Comparison of ENCODE assay signal across 9 cellular contexts in the genomic region with DNA sequence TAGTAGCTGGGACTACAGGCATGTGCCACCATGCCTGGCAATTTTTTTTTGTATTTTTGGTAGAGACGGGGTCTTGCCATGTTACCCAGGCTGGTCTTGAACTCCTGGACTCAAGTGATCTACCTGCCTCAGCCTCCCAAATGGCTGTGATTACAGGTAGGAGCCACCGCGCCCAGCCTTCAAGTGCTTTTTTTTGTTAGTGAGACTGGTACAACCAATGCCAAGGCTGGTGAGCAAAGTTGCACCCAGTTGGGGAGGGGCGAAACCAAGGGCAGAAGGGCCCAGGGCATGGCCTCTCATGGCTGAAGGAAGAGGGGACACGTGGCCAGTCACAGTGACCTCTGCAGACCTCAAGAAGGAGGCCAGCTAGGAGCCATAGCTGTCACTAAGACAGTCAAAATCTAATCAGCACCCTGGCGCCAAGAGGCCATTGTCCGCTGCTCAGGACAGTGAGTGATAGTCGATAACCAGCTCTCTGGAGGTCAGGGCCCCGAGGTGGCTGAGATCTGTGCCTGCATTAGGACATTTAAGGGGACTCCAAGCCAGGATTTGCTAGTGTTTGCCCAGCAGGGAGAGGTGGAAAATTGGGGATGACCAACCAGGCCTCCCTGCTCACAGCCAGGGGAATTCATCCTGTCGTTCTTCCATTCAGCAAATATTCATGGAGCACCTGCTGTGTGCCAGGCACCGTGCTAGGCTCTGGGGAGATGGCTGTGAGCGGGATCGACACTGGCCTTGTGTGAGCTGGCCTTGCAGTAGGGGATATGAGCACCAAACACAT. TPM values are rescaled to one million over a fixed set of nuclear protein-coding genes. Genes with fewer than 3 reads are reported as not detected.
DNase-seq lines count a peak whose midpoint lies in the region; ATAC-seq and TF ChIP-seq lines count a peak whose summit lies in the region.
"Had no signal": no experiment of that assay in that cellular context is flagged by ENCODE, and none has a peak within 500 bp of the region (broad histone marks: within the 10 kb centered on the region; RNA-seq: fewer than 3 reads in every experiment).

No MANE protein-coding gene starts in this region.

- H3K9me3 Mint-ChIP-seq in activated naive CD4-positive, alpha-beta T cell treated with anti-CD3 and anti-CD28 coated beads, Interleukin-2, amount 10 ng/mL, durations not matched to agents 7 days and 5 days, result no peaks in the 10 kb centered on the region

- H3K79me1 ChIP-seq in mesenchymal stem cell (replicated peaks; ENCODE audit: low read length, poor library complexity, severe bottlenecking), result peaks cover 7% of the 10 kb centered on the region

- H3K4me3 ChIP-seq in adrenal gland, result no peak overlapping the region
- H3K4me3 ChIP-seq in mesenchymal stem cell (ENCODE audit: insufficient read depth in 1 of 2, low read depth in 1 of 2, low read length in 2 of 2), result no peak overlapping the region
- no peak overlapping the region for H3K4me3 ChIP-seq in thyroid gland (replicated peaks in 1 of 3)
- H3K4me3 ChIP-seq in Karpas-422 (ENCODE audit: low read length), result no peak overlapping the region
- H3K4me3 ChIP-seq in psoas muscle, result no peak overlapping the region

- H3K27me3 ChIP-seq in adrenal gland (no peaks in the 10 kb centered on the region), mesenchymal stem cell (ENCODE audit: control insufficient read depth in 1 of 2, insufficient read depth in 1 of 2, low read length in 2 of 2) (no peaks in the 10 kb centered on the region), thyroid gland (no peaks in the 10 kb centered on the region), Karpas-422 (ENCODE audit: low read length) (no peaks in the 10 kb centered on the region), psoas muscle (ENCODE audit: insufficient read depth in 3 of 3, low read length in 2 of 3) (peaks cover 0 to 5% (median 0%) of the 10 kb centered on the region in 3 donors)

- no peak for ATAC-seq in psoas muscle
- ATAC-seq: HCT116 had no signal

- H2BK120ac ChIP-seq in mesenchymal stem cell (ENCODE audit: low read depth, low read length), result no peak overlapping the region

- no peak overlapping the region for H4K91ac ChIP-seq in mesenchymal stem cell (ENCODE audit: low read length)

- no peak overlapping the region for H3K14ac ChIP-seq in mesenchymal stem cell (ENCODE audit: low read length in 2 of 2)

- H3K4me1 Mint-ChIP-seq in activated naive CD4-positive, alpha-beta T cell treated with anti-CD3 and anti-CD28 coated beads, Interleukin-2, amount 10 ng/mL, durations not matched to agents 7 days and 5 days, result peaks cover 99% of the 10 kb centered on the region

- H2BK15ac ChIP-seq in mesenchymal stem cell (ENCODE audit: low read depth, poor library complexity, severe bottlenecking), result peak overlapping the region; percentile 2

- H3K9me3 ChIP-seq in adrenal gland (replicated peaks in 1 of 3), result no peaks in the 10 kb centered on the region
- H3K9me3 ChIP-seq in mesenchymal stem cell (ENCODE audit: control insufficient read depth, low read length), result no peaks in the 10 kb centered on the region
- H3K9me3 ChIP-seq in thyroid gland, result no peaks in the 10 kb centered on the region
- H3K9me3 ChIP-seq in Karpas-422 (ENCODE audit: low read length), result no peaks in the 10 kb centered on the region
- no peaks in the 10 kb centered on the region for H3K9me3 ChIP-seq in psoas muscle

- no peak for DNase-seq in activated naive CD4-positive, alpha-beta T cell treated with anti-CD3 and anti-CD28 coated beads, Interleukin-2, amount 10 ng/mL, durations not matched to agents 7 days and 5 days
- DNase-seq in activated naive CD4-positive, alpha-beta T cell treated with Interleukin-2 at 50 U/mL for 16 hours, result no peak
- DNase-seq in adrenal gland, result peak in 4 of 7 donors; percentile 62 to 88 (median 78)
- no peak for DNase-seq in mesenchymal stem cell
- DNase-seq in thyroid gland, result no peak
- DNase-seq in Karpas-422, result no peak
- DNase-seq in activated gamma-delta T cell (lab: John Stamatoyannopoulos, UW), result no peak
- no peak for DNase-seq in psoas muscle

- H2AK5ac ChIP-seq in mesenchymal stem cell (ENCODE audit: low read length, severe bottlenecking), result peak overlapping the region; percentile 73

- H3K18ac ChIP-seq in mesenchymal stem cell (ENCODE audit: low read depth in 1 of 2, low read length in 2 of 2), result peak overlapping the region in 1 of 2 experiments; percentile 72

- H3K27ac Mint-ChIP-seq in activated naive CD4-positive, alpha-beta T cell treated with anti-CD3 and anti-CD28 coated beads, Interleukin-2, amount 10 ng/mL, durations not matched to agents 7 days and 5 days, result peak overlapping the region; percentile 22

- no peaks in the 10 kb centered on the region for H3K79me2 ChIP-seq in Karpas-422 (ENCODE audit: low read length)

- peak overlapping the region; percentile 18 to 90 for H2BK12ac ChIP-seq in mesenchymal stem cell (ENCODE audit: low read length in 2 of 2)

- no peak overlapping the region for H2BK5ac ChIP-seq in mesenchymal stem cell (ENCODE audit: low read depth, low read length, poor library complexity, severe bottlenecking)

- H3K4me3 Mint-ChIP-seq in activated naive CD4-positive, alpha-beta T cell treated with anti-CD3 and anti-CD28 coated beads, Interleukin-2, amount 10 ng/mL, durations not matched to agents 7 days and 5 days, result no peak overlapping the region

- no peaks in the 10 kb centered on the region for H3K27me3 Mint-ChIP-seq in activated naive CD4-positive, alpha-beta T cell treated with anti-CD3 and anti-CD28 coated beads, Interleukin-2, amount 10 ng/mL, durations not matched to agents 7 days and 5 days

- H3K4me1 ChIP-seq in adrenal gland (replicated peaks in 1 of 2) (peaks cover 61 to 94% of the 10 kb centered on the region in 2 donors), mesenchymal stem cell (ENCODE audit: control insufficient read depth, insufficient read depth, low read depth, low read length) (peaks cover 32% of the 10 kb centered on the region), thyroid gland (peaks cover 19 to 48% of the 10 kb centered on the region in 2 donors), Karpas-422 (ENCODE audit: low read length) (peaks cover 3% of the 10 kb centered on the region), psoas muscle (peaks cover 4% of the 10 kb centered on the region)

- 56 to 72% (median 64%) methylated on average over 9 to 13 of the region's 13 CpGs for WGBS in adrenal gland, 4 donors
- WGBS in mesenchymal stem cell, result 85% methylated on average over 13 of the region's 13 CpGs
- WGBS in thyroid gland, 2 donors, result 83 to 90% methylated on average over 11 to 13 of the region's 13 CpGs
- WGBS in psoas muscle, 3 donors, result 60 to 73% (median 64%) methylated on average over 13 of the region's 13 CpGs

- H3K4me2 ChIP-seq in mesenchymal stem cell (ENCODE audit: low read length, poor library complexity, severe bottlenecking) (no peak overlapping the region), Karpas-422 (ENCODE audit: low read depth, low read length, poor library complexity, severe bottlenecking) (no peak overlapping the region)

- H3K4ac ChIP-seq in mesenchymal stem cell (ENCODE audit: low read depth in 1 of 2, low read length in 2 of 2), result peak overlapping the region; percentile 20 to 47

- peak overlapping the region; percentile 33 for H4K8ac ChIP-seq in mesenchymal stem cell (ENCODE audit: low read length)

- H2AFZ ChIP-seq in mesenchymal stem cell (ENCODE audit: low read depth, low read length), result no peak overlapping the region
- no peak overlapping the region for H2AFZ ChIP-seq in Karpas-422 (ENCODE audit: low read length)

- H3K36me3 ChIP-seq in adrenal gland (replicated peaks in 1 of 2) (no peaks in the 10 kb centered on the region), mesenchymal stem cell (ENCODE audit: control insufficient read depth in 1 of 2, insufficient read depth in 2 of 2, low read depth in 1 of 2, low read length in 2 of 2) (peaks cover 9 to 15% of the 10 kb centered on the region in 2 experiments), thyroid gland (no peaks in the 10 kb centered on the region), Karpas-422 (ENCODE audit: insufficient read depth, low read length) (no peaks in the 10 kb centered on the region), psoas muscle (ENCODE audit: insufficient read depth in 1 of 2, low read depth in 1 of 2) (no peaks in the 10 kb centered on the region)

- peaks cover 75% of the 10 kb centered on the region for H3K36me3 Mint-ChIP-seq in activated naive CD4-positive, alpha-beta T cell treated with anti-CD3 and anti-CD28 coated beads, Interleukin-2, amount 10 ng/mL, durations not matched to agents 7 days and 5 days

- H3K9me2 ChIP-seq in Karpas-422 (replicated peaks; ENCODE audit: insufficient read depth, low read length), result no peaks in the 10 kb centered on the region

- H4K20me1 ChIP-seq in Karpas-422 (ENCODE audit: insufficient read depth, low read depth, low read length), result 0 out of 2 replicates have a peak, but pooled peaks cover 4% of the 10 kb centered on the region

- intact Hi-C loops in adrenal gland (cut with DNase I), result no loop called here
- intact Hi-C loops in thyroid gland (cut with DNase I), result no loop called here
- intact Hi-C loops in psoas muscle (cut with DNase I), result no loop called here

- TF ChIP-seq CTCF in adrenal gland (IDR thresholded peaks at IDR 0.05) (no peak), thyroid gland (IDR thresholded peaks at IDR 0.05) (no peak), psoas muscle (IDR thresholded peaks at IDR 0.05) (no peak)

- no peak overlapping the region for H3K23ac ChIP-seq in mesenchymal stem cell (ENCODE audit: low read length in 2 of 2)

- CTCF ChIA-PET in activated naive CD4-positive, alpha-beta T cell treated with anti-CD3 and anti-CD28 coated beads, Interleukin-2, amount 10 ng/mL, durations not matched to agents 7 days and 5 days (lab: Charles Lee), result interaction anchor here (1.4 to 4.7 kb wide), 2 partner anchors 90 to 94 kb away, joined by 3 to 29 read pairs; no protein-coding TSS in a partner anchor

- H3K9ac ChIP-seq in mesenchymal stem cell (ENCODE audit: low read length) (no peak overlapping the region), Karpas-422 (ENCODE audit: low read length) (no peak overlapping the region)

- H3K27ac ChIP-seq in adrenal gland, result peak overlapping the region in 3 of 5 donors; percentile 57 to 95 (median 65)
- no peak overlapping the region for H3K27ac ChIP-seq in mesenchymal stem cell (ENCODE audit: low read length, poor library complexity, severe bottlenecking)
- peak overlapping the region in 2 of 3 donors; percentile 97 to 98 for H3K27ac ChIP-seq in thyroid gland
- H3K27ac ChIP-seq in Karpas-422 (ENCODE audit: low read length), result no peak overlapping the region
- H3K27ac ChIP-seq in psoas muscle, result no peak overlapping the region

- TF ChIP-seq POLR2A in adrenal gland (IDR thresholded peaks at IDR 0.05) (no peak), thyroid gland (IDR thresholded peaks at IDR 0.05) (no peak)

RNA-seq across cellular contexts. Expression of gene IL4R, which starts 10.2 kb away (rescaled TPM):
- total RNA-seq in adrenal gland, result 100 to 1,000 TPM in 3 of 8 donors, 10 to 100 TPM in 5; 32.4 to 142 (median 62.8) TPM
- 10 to 100 TPM; 25.6 to 46.7 (median 46.6) TPM for polyA plus RNA-seq in adrenal gland
- polyA plus RNA-seq in mesenchymal stem cell (2013, experiment 1 of 2), result 79.3 TPM
- 85.4 TPM for polyA plus RNA-seq in mesenchymal stem cell (2013, experiment 2 of 2)
- 10 to 100 TPM; 18.5 to 42.5 (median 21.7) TPM for total RNA-seq in thyroid gland
- 0.94 and 12.0 TPM in 2 replicates for total RNA-seq in Karpas-422 (2014; rRNA removed; shearing (Covaris generic); ENCODE audit: low replicate concordance)
- total RNA-seq in psoas muscle, result 1 to 10 TPM; 5.8 to 9.6 (median 8.1) TPM
- polyA plus RNA-seq in psoas muscle, result 1 to 10 TPM; 2.1 to 6.5 (median 4.5) TPM

RNA-seq across cellular contexts. Expression of gene NSMCE1, which starts 55.4 kb away (rescaled TPM):
- total RNA-seq in adrenal gland, result 100 to 1,000 TPM in 1 of 8 donors, 10 to 100 TPM in 7; 75.0 to 182 (median 91.1) TPM
- polyA plus RNA-seq in adrenal gland, result 10 to 100 TPM; 54.3 to 93.9 (median 79.4) TPM
- polyA plus RNA-seq in mesenchymal stem cell (2013, experiment 1 of 2), result 52.8 TPM
- 54.6 TPM for polyA plus RNA-seq in mesenchymal stem cell (2013, experiment 2 of 2)
- total RNA-seq in thyroid gland, result 10 to 100 TPM; 40.5 to 52.6 (median 48.8) TPM
- total RNA-seq in Karpas-422 (2014; rRNA removed; shearing (Covaris generic); ENCODE audit: low replicate concordance), result 59.2 and 77.8 TPM in 2 replicates
- 10 to 100 TPM; 18.9 to 51.8 (median 28.8) TPM for total RNA-seq in psoas muscle
- 10 to 100 TPM; 26.0 to 31.7 (median 28.4) TPM for polyA plus RNA-seq in psoas muscle

Comparison
In these comparisons a context has a peak if more than half of its experiments do, and no peak if none do; other contexts are left out.
1. DNase-seq: peak in adrenal gland (4 of 7); none in activated naive CD4-positive, alpha-beta T cell treated with anti-CD3 and anti-CD28 coated beads, Interleukin-2, amount 10 ng/mL, durations not matched to agents 7 days and 5 days (single experiment), activated naive CD4-positive, alpha-beta T cell treated with Interleukin-2 at 50 U/mL for 16 hours (single experiment), mesenchymal stem cell (single experiment), thyroid gland (0 of 2), Karpas-422 (single experiment), activated gamma-delta T cell (single experiment) and psoas muscle (0 of 2).
2. H3K27ac ChIP-seq: peak in adrenal gland (3 of 5) and thyroid gland (2 of 3); none in mesenchymal stem cell (single experiment), Karpas-422 (single experiment) and psoas muscle (single experiment).